16 cellular contexts compared by ENCODE assay signal in the genomic region with DNA sequence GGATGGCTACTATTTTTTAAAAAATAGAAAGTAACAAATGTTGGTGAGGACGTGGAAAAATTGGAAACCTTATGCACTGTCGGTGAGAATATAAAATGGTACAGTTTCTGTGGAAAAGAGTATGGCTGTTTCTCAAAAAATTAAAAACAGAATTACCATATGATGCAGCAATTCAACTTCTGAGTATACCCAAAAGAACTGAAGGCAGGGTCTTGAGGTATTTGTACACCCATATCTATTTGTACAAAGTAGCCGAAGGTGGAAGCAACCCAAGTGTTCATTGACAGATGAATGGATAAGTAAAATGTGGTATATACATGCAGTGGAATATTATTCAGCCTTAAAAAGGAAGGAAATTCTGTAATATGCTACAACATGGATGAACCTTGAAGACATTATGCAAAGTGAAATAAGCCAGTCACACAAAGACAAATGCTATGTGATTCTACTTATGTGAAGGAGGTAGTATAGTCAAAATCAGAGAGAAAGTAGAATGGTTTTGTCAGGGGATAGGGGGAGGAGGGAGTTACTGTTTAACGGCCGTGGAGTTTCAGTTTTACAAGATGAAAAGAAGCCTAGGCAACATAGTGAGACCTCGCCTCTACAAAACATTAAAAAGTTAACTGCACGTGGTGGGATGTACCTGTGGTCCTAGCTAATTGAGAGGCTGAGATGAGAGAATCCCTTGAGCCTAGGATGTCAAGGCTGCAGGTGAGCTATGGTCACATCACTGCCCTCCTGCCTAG.
DNase-seq lines count a peak whose midpoint lies in the region; ATAC-seq and TF ChIP-seq lines count a peak whose summit lies in the region.
"Had no signal": no experiment of that assay in that cellular context is flagged by ENCODE, and none has a peak within 500 bp of the region (broad histone marks: within the 10 kb centered on the region; RNA-seq: fewer than 3 reads in every experiment).

No MANE protein-coding gene starts in this region.

- DNase-seq in GM13977 (ENCODE audit: low spot score): peak; percentile 29
- DNase-seq in GM19238 (ENCODE audit: insufficient read length, low spot score): peak; percentile 16
- no peak for DNase-seq in T1000 (lab: John Stamatoyannopoulos, UW)
- no peak for DNase-seq in hypothalamus (lab: John Stamatoyannopoulos, UW)
- DNase-seq: activated CD4-positive, alpha-beta T cell treated with anti-CD3 and anti-CD28 coated beads, Interleukin-2, amount 10 ng/mL, durations not matched to agents 24 days and 14 days; activated gamma-delta T cell treated with Interleukin-2 at 50 U/mL for 16 hours; DMS 273 treated with DMSO at 0.1 percent for 48 hours; mammary epithelial cell; NCI-H526 treated with DMSO at 0.1 percent for 48 hours; retina; T-helper 17 cell; uterus had no signal

- in situ Hi-C loops in GM13977 (cut with MboI; ENCODE audit: low pct_unique_long_range_greater_than_20kb, low sequenced_read_pairs, unreplicated experiment): no loop called here

- no peak for TF ChIP-seq CTCF in GM13977 (IDR thresholded peaks at IDR 0.05; ENCODE audit: extremely low read depth, insufficient read depth, missing control alignments)

- ATAC-seq in HG02642 (IDR thresholded peaks at IDR 0.05; ENCODE audit: poor library complexity, unreplicated experiment): peak; percentile 81
- ATAC-seq in HG03342 (IDR thresholded peaks at IDR 0.05; ENCODE audit: unreplicated experiment): peak; percentile 77
- no peak for ATAC-seq in GM18519 (IDR thresholded peaks at IDR 0.05; ENCODE audit: low FRiP score, unreplicated experiment)
- ATAC-seq in HG02623 (IDR thresholded peaks at IDR 0.05; ENCODE audit: unreplicated experiment): no peak
- ATAC-seq: T-helper 17 cell had no signal

Comparison
In these comparisons a context has a peak if more than half of its experiments do, and no peak if none do; other contexts are left out.
1. DNase-seq: peak in GM13977 (single experiment) and GM19238 (single experiment); none in T1000 (single experiment) and hypothalamus (0 of 51).
2. ATAC-seq: peak in HG02642 (single experiment) and HG03342 (single experiment); none in GM18519 (single experiment) and HG02623 (single experiment).